Comparison of ENCODE assay signal across 27 cellular contexts in genomic region chr16:8403978-8404738, GRCh38.
"Had no signal": no experiment of that assay in that cellular context is flagged by ENCODE, and none has a peak within 500 bp of the region (broad histone marks: within the 10 kb centered on the region; RNA-seq: fewer than 3 reads in every experiment).

No MANE protein-coding gene starts in this region.

- H3K9ac ChIP-seq: neural progenitor cell had no signal

- H3K9me3 ChIP-seq: left lung, mucosa of descending colon, prostate gland, right atrium auricular region, sigmoid colon, testis, upper lobe of left lung, uterus had no signal

- H3K27me3 ChIP-seq: esophagus muscularis mucosa, foreskin keratinocyte, gastroesophageal sphincter, heart left ventricle, hepatocyte, left lung, neural progenitor cell, right atrium auricular region, sigmoid colon, testis, tibial artery, upper lobe of left lung, uterus had no signal

- ATAC-seq: foreskin keratinocyte; gastroesophageal sphincter; left cardiac atrium; left lung; natural killer cell treated with Interleukin-12 subunit alpha and Interleukin-12 subunit beta and Interleukin-15 and Interleukin-18, amount 100 ng/mL, for 72 hours; stimulated activated memory B cell treated with anti-CD40 and anti-IgM and Interleukin-4, amounts not matched to agents 10 μg/mL and 1 μg/mL and 100 μg/mL, for 72 hours; stimulated activated naive CD8-positive, alpha-beta T cell treated with anti-CD3 and anti-CD28 coated beads, Interleukin-15, Interleukin-2, amounts not matched to agents 100 U/mL and 50 U/mL, for 24 hours had no signal

- DNase-seq: dermis blood vessel endothelial cell; effector memory CD4-positive, alpha-beta T cell; foreskin keratinocyte; heart left ventricle; left cardiac atrium; left lung; mesenchymal stem cell; naive B cell; nucleus accumbens; sigmoid colon; stimulated activated CD4-positive, alpha-beta T cell treated with anti-CD3 and anti-CD28 coated beads, Interleukin-4, amount 100 ng/mL, for 4 hours; stimulated activated naive CD8-positive, alpha-beta T cell treated with anti-CD3 and anti-CD28 coated beads, Interleukin-15, Interleukin-2, amounts not matched to agents 100 U/mL and 50 U/mL, for 24 hours; substantia nigra; testis; tibial artery; upper lobe of left lung; uterus had no signal

- H3K79me2 ChIP-seq: hepatocyte had no signal

- H3K4me3 ChIP-seq: coronary artery, esophagus muscularis mucosa, gastroesophageal sphincter, heart left ventricle, hepatocyte, left lung, mucosa of descending colon, neural progenitor cell, prostate gland, right atrium auricular region, sigmoid colon, testis, tibial artery, upper lobe of left lung, uterus had no signal

- H3K36me3 ChIP-seq: esophagus muscularis mucosa, gastroesophageal sphincter, heart left ventricle, left lung, neural progenitor cell, prostate gland, right atrium auricular region, sigmoid colon, tibial artery, upper lobe of left lung, uterus had no signal

- H2AFZ ChIP-seq: hepatocyte had no signal

- H3K4me1 ChIP-seq: esophagus muscularis mucosa, foreskin keratinocyte, gastroesophageal sphincter, heart left ventricle, left lung, prostate gland, right atrium auricular region, sigmoid colon, testis, tibial artery, upper lobe of left lung, uterus had no signal

- H3K27ac ChIP-seq: coronary artery, esophagus muscularis mucosa, foreskin keratinocyte, gastroesophageal sphincter, heart left ventricle, left lung, neural progenitor cell, prostate gland, right atrium auricular region, sigmoid colon, testis, tibial artery, upper lobe of left lung, uterus had no signal
